In the genomic region with DNA sequence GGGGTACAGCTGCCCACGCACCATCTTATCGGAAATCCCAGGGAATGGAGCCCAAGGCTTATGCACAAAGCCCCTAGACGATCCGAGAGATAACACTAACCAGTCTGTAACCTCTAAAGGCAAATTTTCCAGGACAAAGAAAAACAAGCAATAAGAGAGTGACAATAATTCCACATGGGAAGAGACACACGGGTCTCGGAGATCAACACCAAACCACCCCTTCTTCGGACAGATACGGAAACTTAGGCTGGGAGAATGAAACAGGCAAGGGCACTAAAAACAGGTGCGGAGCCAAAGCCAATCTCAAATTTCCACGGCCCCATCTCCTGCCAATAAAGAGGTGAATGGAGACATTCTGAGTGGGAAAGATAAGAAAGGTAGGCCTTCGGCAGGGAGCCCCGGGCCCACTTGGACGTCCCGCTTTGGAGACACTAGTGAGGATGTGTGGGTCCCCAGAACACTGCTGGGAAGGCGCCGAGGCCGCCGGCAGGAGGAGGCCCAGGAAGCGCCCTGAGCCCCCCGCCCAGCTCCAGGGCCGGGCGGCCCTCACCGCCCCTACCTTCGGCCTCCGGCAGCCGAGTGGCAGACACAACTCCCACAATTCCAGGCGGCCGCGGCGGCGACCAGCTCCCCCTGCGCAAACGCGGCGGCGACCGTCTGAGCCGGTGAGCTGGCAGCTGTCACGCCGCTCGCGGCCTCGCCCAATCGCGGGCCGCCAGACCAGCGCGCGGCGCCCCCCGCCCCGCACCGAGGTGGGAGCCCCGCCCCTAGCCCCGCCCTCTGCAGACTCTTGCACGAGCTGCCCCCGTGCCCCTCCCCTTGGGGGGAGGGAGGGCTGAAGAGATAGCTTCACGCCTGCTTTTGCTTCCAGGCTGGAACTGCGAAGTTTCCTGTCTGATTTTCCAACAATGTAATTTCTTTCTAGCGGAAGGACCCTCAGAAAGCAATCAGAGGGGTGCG, we compare ENCODE assay signal across 1 cellular context.
A peak's percentile ranks its signal among the peaks of the same experiment; 100 is the strongest.
TF ChIP-seq lines count a peak whose summit lies in the region.

SIL1 (minus strand) TSS at position 659 of the 960 bp plus-strand sequence. CDS start 70,525 bp downstream, outside the sequence.

TF ChIP-seq in HepG2, 621 proteins besides CTCF, POLR2A, EP300 and RAD21 (continued from another document and continues in another):
- no peak for TF ChIP-seq ZEB1 (IDR thresholded peaks at IDR 0.05; ENCODE audit: insufficient replicate concordance, low read depth)
- no peak for TF ChIP-seq ARHGAP35 (CRISPR knock-in tag; IDR thresholded peaks at IDR 0.05; ENCODE audit: borderline replicate concordance)
- peak; percentile 57; the same call in 1 of the 2 replicates for TF ChIP-seq KDM5B (CRISPR knock-in tag; IDR thresholded peaks at IDR 0.05; ENCODE audit: borderline replicate concordance)
- no peak for TF ChIP-seq ZNF678 (CRISPR knock-in tag; IDR thresholded peaks at IDR 0.05)
- no peak for TF ChIP-seq TBX3 (IDR thresholded peaks at IDR 0.05; ENCODE audit: borderline replicate concordance)
- TF ChIP-seq, protein P1, sequence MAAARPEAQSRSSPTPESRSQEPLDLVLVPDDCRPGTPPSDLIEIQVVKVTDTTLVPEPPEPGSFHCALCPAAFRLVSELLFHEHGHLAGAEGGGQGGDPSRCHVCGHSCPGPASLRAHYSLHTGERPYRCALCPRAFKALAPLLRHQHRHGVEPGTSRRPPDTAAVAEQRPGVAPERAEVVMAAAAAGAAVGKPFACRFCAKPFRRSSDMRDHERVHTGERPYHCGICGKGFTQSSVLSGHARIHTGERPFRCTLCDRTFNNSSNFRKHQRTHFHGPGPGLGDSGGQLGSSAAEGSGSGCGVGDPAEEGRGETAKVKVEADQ (CRISPR knock-in tag; IDR thresholded peaks at IDR 0.05; ENCODE audit: borderline replicate concordance), result no peak
- TF ChIP-seq, protein P2, sequence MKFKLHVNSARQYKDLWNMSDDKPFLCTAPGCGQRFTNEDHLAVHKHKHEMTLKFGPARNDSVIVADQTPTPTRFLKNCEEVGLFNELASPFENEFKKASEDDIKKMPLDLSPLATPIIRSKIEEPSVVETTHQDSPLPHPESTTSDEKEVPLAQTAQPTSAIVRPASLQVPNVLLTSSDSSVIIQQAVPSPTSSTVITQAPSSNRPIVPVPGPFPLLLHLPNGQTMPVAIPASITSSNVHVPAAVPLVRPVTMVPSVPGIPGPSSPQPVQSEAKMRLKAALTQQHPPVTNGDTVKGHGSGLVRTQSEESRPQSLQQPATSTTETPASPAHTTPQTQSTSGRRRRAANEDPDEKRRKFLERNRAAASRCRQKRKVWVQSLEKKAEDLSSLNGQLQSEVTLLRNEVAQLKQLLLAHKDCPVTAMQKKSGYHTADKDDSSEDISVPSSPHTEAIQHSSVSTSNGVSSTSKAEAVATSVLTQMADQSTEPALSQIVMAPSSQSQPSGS (CRISPR knock-in tag; IDR thresholded peaks at IDR 0.05), result no peak
- no peak for TF ChIP-seq ARNT (IDR thresholded peaks at IDR 0.05)
- TF ChIP-seq ZNF546 (CRISPR knock-in tag; conservative IDR thresholded peaks at IDR 0.05), result 0 out of 2 replicates have a peak, but pooled peaks have one; percentile 45
- TF ChIP-seq MAX (IDR thresholded peaks at IDR 0.05), result peak; percentile 84
- TF ChIP-seq SP4 (CRISPR knock-in tag; IDR thresholded peaks at IDR 0.05), result peak; percentile 90
- TF ChIP-seq, protein P3, sequence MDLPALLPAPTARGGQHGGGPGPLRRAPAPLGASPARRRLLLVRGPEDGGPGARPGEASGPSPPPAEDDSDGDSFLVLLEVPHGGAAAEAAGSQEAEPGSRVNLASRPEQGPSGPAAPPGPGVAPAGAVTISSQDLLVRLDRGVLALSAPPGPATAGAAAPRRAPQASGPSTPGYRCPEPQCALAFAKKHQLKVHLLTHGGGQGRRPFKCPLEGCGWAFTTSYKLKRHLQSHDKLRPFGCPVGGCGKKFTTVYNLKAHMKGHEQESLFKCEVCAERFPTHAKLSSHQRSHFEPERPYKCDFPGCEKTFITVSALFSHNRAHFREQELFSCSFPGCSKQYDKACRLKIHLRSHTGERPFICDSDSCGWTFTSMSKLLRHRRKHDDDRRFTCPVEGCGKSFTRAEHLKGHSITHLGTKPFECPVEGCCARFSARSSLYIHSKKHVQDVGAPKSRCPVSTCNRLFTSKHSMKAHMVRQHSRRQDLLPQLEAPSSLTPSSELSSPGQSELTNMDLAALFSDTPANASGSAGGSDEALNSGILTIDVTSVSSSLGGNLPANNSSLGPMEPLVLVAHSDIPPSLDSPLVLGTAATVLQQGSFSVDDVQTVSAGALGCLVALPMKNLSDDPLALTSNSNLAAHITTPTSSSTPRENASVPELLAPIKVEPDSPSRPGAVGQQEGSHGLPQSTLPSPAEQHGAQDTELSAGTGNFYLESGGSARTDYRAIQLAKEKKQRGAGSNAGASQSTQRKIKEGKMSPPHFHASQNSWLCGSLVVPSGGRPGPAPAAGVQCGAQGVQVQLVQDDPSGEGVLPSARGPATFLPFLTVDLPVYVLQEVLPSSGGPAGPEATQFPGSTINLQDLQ (CRISPR knock-in tag; IDR thresholded peaks at IDR 0.05), result 0 out of 2 replicates have a peak, but pooled peaks have one; percentile 72
- TF ChIP-seq HNRNPLL (IDR thresholded peaks at IDR 0.05; ENCODE audit: low read depth, low read length, poor library complexity, severe bottlenecking), result peak; percentile 65
- no peak; the same call in 1 of the 2 replicates for TF ChIP-seq MXD4 (CRISPR knock-in tag; IDR thresholded peaks at IDR 0.05)
- peak; percentile 70 for TF ChIP-seq SALL1 (CRISPR knock-in tag; IDR thresholded peaks at IDR 0.05)
- TF ChIP-seq NFYC (CRISPR knock-in tag; IDR thresholded peaks at IDR 0.05), result peak; percentile 71
- TF ChIP-seq, protein P4, sequence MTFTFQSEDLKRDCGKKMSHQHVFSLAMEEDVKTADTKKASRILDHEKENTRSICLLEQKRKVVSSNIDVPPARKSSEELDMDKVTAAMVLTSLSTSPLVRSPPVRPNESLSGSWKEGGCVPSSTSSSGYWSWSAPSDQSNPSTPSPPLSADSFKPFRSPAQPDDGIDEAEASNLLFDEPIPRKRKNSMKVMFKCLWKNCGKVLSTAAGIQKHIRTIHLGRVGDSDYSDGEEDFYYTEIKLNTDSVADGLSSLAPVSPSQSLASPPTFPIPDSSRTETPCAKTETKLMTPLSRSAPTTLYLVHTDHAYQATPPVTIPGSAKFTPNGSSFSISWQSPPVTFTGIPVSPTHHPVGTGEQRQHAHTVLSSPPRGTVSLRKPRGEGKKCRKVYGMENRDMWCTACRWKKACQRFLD (CRISPR knock-in tag; IDR thresholded peaks at IDR 0.05; ENCODE audit: borderline replicate concordance), result no peak; the same call in 1 of the 2 replicates
- TF ChIP-seq, protein P5, sequence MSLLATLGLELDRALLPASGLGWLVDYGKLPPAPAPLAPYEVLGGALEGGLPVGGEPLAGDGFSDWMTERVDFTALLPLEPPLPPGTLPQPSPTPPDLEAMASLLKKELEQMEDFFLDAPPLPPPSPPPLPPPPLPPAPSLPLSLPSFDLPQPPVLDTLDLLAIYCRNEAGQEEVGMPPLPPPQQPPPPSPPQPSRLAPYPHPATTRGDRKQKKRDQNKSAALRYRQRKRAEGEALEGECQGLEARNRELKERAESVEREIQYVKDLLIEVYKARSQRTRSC (CRISPR knock-in tag; IDR thresholded peaks at IDR 0.05; ENCODE audit: low read depth), result no peak
- TF ChIP-seq ZNF431 (CRISPR knock-in tag; IDR thresholded peaks at IDR 0.05; ENCODE audit: borderline replicate concordance, low read depth), result 0 out of 2 replicates have a peak, but pooled peaks have one; percentile 45
- TF ChIP-seq ZKSCAN5 (CRISPR knock-in tag; IDR thresholded peaks at IDR 0.05), result no peak
- no peak; the same call in 1 of the 2 replicates for TF ChIP-seq ZBTB25 (CRISPR knock-in tag; IDR thresholded peaks at IDR 0.05)
- TF ChIP-seq, protein P6, sequence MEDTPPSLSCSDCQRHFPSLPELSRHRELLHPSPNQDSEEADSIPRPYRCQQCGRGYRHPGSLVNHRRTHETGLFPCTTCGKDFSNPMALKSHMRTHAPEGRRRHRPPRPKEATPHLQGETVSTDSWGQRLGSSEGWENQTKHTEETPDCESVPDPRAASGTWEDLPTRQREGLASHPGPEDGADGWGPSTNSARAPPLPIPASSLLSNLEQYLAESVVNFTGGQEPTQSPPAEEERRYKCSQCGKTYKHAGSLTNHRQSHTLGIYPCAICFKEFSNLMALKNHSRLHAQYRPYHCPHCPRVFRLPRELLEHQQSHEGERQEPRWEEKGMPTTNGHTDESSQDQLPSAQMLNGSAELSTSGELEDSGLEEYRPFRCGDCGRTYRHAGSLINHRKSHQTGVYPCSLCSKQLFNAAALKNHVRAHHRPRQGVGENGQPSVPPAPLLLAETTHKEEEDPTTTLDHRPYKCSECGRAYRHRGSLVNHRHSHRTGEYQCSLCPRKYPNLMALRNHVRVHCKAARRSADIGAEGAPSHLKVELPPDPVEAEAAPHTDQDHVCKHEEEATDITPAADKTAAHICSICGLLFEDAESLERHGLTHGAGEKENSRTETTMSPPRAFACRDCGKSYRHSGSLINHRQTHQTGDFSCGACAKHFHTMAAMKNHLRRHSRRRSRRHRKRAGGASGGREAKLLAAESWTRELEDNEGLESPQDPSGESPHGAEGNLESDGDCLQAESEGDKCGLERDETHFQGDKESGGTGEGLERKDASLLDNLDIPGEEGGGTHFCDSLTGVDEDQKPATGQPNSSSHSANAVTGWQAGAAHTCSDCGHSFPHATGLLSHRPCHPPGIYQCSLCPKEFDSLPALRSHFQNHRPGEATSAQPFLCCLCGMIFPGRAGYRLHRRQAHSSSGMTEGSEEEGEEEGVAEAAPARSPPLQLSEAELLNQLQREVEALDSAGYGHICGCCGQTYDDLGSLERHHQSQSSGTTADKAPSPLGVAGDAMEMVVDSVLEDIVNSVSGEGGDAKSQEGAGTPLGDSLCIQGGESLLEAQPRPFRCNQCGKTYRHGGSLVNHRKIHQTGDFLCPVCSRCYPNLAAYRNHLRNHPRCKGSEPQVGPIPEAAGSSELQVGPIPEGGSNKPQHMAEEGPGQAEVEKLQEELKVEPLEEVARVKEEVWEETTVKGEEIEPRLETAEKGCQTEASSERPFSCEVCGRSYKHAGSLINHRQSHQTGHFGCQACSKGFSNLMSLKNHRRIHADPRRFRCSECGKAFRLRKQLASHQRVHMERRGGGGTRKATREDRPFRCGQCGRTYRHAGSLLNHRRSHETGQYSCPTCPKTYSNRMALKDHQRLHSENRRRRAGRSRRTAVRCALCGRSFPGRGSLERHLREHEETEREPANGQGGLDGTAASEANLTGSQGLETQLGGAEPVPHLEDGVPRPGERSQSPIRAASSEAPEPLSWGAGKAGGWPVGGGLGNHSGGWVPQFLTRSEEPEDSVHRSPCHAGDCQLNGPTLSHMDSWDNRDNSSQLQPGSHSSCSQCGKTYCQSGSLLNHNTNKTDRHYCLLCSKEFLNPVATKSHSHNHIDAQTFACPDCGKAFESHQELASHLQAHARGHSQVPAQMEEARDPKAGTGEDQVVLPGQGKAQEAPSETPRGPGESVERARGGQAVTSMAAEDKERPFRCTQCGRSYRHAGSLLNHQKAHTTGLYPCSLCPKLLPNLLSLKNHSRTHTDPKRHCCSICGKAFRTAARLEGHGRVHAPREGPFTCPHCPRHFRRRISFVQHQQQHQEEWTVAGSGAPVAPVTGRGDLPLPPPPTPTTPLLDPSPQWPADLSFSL (CRISPR knock-in tag; IDR thresholded peaks at IDR 0.05), result no peak
- no peak for TF ChIP-seq WIZ (CRISPR knock-in tag; IDR thresholded peaks at IDR 0.05)
- TF ChIP-seq SMC3 (IDR thresholded peaks at IDR 0.05; ENCODE audit: low read length), result no peak
- TF ChIP-seq ZNF790 (CRISPR knock-in tag; IDR thresholded peaks at IDR 0.05; ENCODE audit: borderline replicate concordance), result no peak
- no peak for TF ChIP-seq RBAK (CRISPR knock-in tag; IDR thresholded peaks at IDR 0.05)
- TF ChIP-seq, protein P7, sequence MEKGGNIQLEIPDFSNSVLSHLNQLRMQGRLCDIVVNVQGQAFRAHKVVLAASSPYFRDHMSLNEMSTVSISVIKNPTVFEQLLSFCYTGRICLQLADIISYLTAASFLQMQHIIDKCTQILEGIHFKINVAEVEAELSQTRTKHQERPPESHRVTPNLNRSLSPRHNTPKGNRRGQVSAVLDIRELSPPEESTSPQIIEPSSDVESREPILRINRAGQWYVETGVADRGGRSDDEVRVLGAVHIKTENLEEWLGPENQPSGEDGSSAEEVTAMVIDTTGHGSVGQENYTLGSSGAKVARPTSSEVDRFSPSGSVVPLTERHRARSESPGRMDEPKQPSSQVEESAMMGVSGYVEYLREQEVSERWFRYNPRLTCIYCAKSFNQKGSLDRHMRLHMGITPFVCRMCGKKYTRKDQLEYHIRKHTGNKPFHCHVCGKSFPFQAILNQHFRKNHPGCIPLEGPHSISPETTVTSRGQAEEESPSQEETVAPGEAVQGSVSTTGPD (CRISPR knock-in tag; IDR thresholded peaks at IDR 0.05), result no peak
- no peak for TF ChIP-seq ZNF569 (CRISPR knock-in tag; IDR thresholded peaks at IDR 0.05; ENCODE audit: borderline replicate concordance)
- no peak for TF ChIP-seq ZNF713 (CRISPR knock-in tag; IDR thresholded peaks at IDR 0.05)
- no peak for TF ChIP-seq ZNF468 (CRISPR knock-in tag; IDR thresholded peaks at IDR 0.05)
- TF ChIP-seq ZNF282 (IDR thresholded peaks at IDR 0.05; ENCODE audit: partially characterized antibody), result no peak
- peak; percentile 29; the same call in 1 of the 2 replicates for TF ChIP-seq ZSCAN5A (CRISPR knock-in tag; IDR thresholded peaks at IDR 0.05; ENCODE audit: borderline replicate concordance)
- TF ChIP-seq NR2C2 (CRISPR knock-in tag; IDR thresholded peaks at IDR 0.05; ENCODE audit: borderline replicate concordance), result no peak; the same call in 1 of the 2 replicates
- TF ChIP-seq ZNF841 (CRISPR knock-in tag; IDR thresholded peaks at IDR 0.05; ENCODE audit: borderline replicate concordance), result no peak
- peak; percentile 57; the same call in 1 of the 2 replicates for TF ChIP-seq DR1 (CRISPR knock-in tag; IDR thresholded peaks at IDR 0.05)
- TF ChIP-seq HNRNPUL1 (IDR thresholded peaks at IDR 0.05; ENCODE audit: low read depth, low read length), result no peak
- TF ChIP-seq PTBP1 (IDR thresholded peaks at IDR 0.05; ENCODE audit: low read depth, low read length, poor library complexity, severe bottlenecking), result no peak
- peak; percentile 67; the same call in 1 of the 2 replicates for TF ChIP-seq ZNF749 (CRISPR knock-in tag; IDR thresholded peaks at IDR 0.05; ENCODE audit: borderline replicate concordance)
